8 cellular contexts compared by ENCODE assay signal in genomic region chr10:26697163-26697921, GRCh38. TPM values are rescaled to one million over a fixed set of nuclear protein-coding genes. Genes with fewer than 3 reads are reported as not detected.
A peak's percentile ranks its signal among the peaks of the same experiment; 100 is the strongest.
DNase-seq lines count a peak whose midpoint lies in the region; ATAC-seq and FAIRE-seq lines count a peak whose summit lies in the region.

A gene with protein sequence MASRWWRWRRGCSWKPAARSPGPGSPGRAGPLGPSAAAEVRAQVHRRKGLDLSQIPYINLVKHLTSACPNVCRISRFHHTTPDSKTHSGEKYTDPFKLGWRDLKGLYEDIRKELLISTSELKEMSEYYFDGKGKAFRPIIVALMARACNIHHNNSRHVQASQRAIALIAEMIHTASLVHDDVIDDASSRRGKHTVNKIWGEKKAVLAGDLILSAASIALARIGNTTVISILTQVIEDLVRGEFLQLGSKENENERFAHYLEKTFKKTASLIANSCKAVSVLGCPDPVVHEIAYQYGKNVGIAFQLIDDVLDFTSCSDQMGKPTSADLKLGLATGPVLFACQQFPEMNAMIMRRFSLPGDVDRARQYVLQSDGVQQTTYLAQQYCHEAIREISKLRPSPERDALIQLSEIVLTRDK (plus strand): TSS chr10:26697701. CDS start chr10:26697712, 11 bp downstream.

- ATAC-seq in HG02970 (IDR thresholded peaks at IDR 0.05; ENCODE audit: low FRiP score, unreplicated experiment) = peak; percentile 79

- DNase-seq in A172 (ENCODE audit: low spot score) = peak; percentile 42
- peak; percentile 72 for DNase-seq in GM18507 (ENCODE audit: extremely low spot score, insufficient read length, low read depth)
- peak; percentile 73 for DNase-seq in NCI-H2227 (lab: John Stamatoyannopoulos, UW; ENCODE audit: unreplicated experiment)
- peak; percentile 46 for DNase-seq in activated CD4-positive, alpha-beta T cell treated with anti-CD3 and anti-CD28 coated beads for 1 hour
- DNase-seq in cerebellum (ENCODE audit: low spot score) = peak; percentile 86
- peak; percentile 76 for DNase-seq in kidney tubule cell (ENCODE audit: low spot score)
- peak; percentile 45 to 67 for DNase-seq in stimulated activated CD4-positive, alpha-beta T cell treated with anti-CD3 and anti-CD28 coated beads, Interleukin-1b, Interleukin-23, amount 100 ng/mL, for 4 hours (ENCODE audit: low read depth in 2 of 2)

- FAIRE-seq in GM18507 (lab: Jason Lieb, UNC) = peak; percentile 71

RNA-seq across cellular contexts. Expression of the gene that starts here (rescaled TPM):
- 19.2 and 27.5 TPM in 2 replicates for total RNA-seq in A172 (2014; rRNA removed; shearing (Covaris generic))
- 15.6 TPM for total RNA-seq in cerebellum

Comparison
In these comparisons a context has a peak if more than half of its experiments do, and no peak if none do; other contexts are left out.
1. Peak in every context shown above with its lines: DNase-seq and ATAC-seq.